8 cellular contexts compared by ENCODE assay signal in the genomic region with DNA sequence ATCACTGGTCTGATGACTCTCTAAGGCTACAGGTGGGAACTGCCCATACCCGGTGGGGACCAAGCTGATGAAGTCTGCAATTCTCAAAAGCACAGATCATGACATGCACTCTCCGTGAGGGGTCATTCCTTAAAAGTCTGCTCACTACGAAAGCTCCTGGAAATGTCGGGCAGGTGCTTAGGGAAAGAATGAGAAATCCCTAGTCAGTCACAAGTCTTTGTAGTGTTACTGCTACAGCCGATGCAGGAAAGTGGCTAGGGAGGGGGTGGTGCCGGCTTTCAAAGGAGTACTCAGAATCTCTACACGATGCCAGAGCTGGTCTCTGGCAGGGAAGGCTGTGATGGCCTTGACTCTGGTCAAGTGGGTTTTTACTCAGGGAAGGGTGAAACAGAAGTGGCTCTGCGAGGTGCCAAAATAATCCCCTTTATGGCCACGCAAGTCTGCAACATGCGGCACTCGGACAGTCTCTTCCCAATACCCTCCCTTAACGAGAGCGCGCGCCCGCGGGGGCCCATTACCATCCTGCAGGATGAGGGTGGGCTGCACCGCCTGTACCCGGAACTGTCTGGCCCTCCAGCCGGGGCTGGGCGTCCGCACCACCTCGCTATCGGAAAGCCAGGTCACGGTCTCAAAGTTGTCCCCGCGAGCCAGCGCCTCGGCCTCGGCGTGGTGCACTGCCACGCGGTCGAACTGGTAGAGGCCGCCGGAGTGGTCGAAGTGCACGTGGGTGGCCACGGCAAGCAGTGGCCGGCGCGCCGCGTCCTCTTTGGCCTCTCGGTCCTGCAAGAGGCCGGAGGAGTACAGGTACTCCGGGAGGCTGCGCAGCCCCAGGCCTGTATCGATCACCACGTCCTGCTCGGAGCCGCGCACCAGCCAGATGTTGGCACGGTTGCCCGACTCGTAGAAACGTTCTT. TPM values are rescaled to one million over a fixed set of nuclear protein-coding genes. Genes with fewer than 3 reads are reported as not detected.
DNase-seq lines count a peak whose midpoint lies in the region; ATAC-seq and TF ChIP-seq lines count a peak whose summit lies in the region.

No MANE protein-coding gene starts in this region.

- H3K4me3 ChIP-seq in thoracic aorta: peak overlapping the region; percentile 81

- H3K36me3 Mint-ChIP-seq in activated T-cell treated with anti-CD3 and anti-CD28 coated beads, Interleukin-2, amount 50 U/mL, for 24 hours (ENCODE audit: low read depth): peaks cover 64% of the 10 kb centered on the region
- peaks cover 1% of the 10 kb centered on the region for H3K36me3 Mint-ChIP-seq in natural killer cell

- H3K4me3 Mint-ChIP-seq in activated T-cell treated with anti-CD3 and anti-CD28 coated beads, Interleukin-2, amount 50 U/mL, for 24 hours: peak overlapping the region; percentile 94
- peak overlapping the region; percentile 98 for H3K4me3 Mint-ChIP-seq in natural killer cell

- H3K27me3 ChIP-seq in thoracic aorta (replicated peaks; ENCODE audit: insufficient read depth): no peaks in the 10 kb centered on the region

- no peaks in the 10 kb centered on the region for H3K36me3 ChIP-seq in thoracic aorta

- peak; percentile 21 for ATAC-seq in HG02938 (IDR thresholded peaks at IDR 0.05; ENCODE audit: unreplicated experiment)
- peak in 2 of 3 donors; percentile 3 to 9 for ATAC-seq in natural killer cell
- no peak for ATAC-seq in thoracic aorta (ENCODE audit: insufficient number of reproducible peaks, low FRiP score, low read depth)

- peak overlapping the region in 1 of 2 donors; percentile 32 for H3K27ac ChIP-seq in thoracic aorta

- no peaks in the 10 kb centered on the region for H3K27me3 Mint-ChIP-seq in activated T-cell treated with anti-CD3 and anti-CD28 coated beads, Interleukin-2, amount 50 U/mL, for 24 hours
- no peaks in the 10 kb centered on the region for H3K27me3 Mint-ChIP-seq in natural killer cell (ENCODE audit: low read depth in 2 of 2)

- no peaks in the 10 kb centered on the region for H3K9me3 ChIP-seq in thoracic aorta

- no peak for TF ChIP-seq CTCF in natural killer cell (IDR thresholded peaks at IDR 0.05)
- no peak for TF ChIP-seq CTCF in thoracic aorta (IDR thresholded peaks at IDR 0.05)

- peaks cover 40% of the 10 kb centered on the region for H3K4me1 Mint-ChIP-seq in activated T-cell treated with anti-CD3 and anti-CD28 coated beads, Interleukin-2, amount 50 U/mL, for 24 hours (ENCODE audit: low read depth)
- H3K4me1 Mint-ChIP-seq in natural killer cell: peaks cover 38 to 45% of the 10 kb centered on the region in 2 donors

- intact Hi-C loops in natural killer cell (cut with micrococcal nuclease): loop anchor here (1.0 kb wide), 2 partner anchors 55 to 64 kb away; partner anchors contain the start of gene CETN3

- H3K9me3 Mint-ChIP-seq in activated T-cell treated with anti-CD3 and anti-CD28 coated beads, Interleukin-2, amount 50 U/mL, for 24 hours: peaks cover 18% of the 10 kb centered on the region
- no peaks in the 10 kb centered on the region for H3K9me3 Mint-ChIP-seq in natural killer cell

- H3K27ac Mint-ChIP-seq in activated T-cell treated with anti-CD3 and anti-CD28 coated beads, Interleukin-2, amount 50 U/mL, for 24 hours: peak overlapping the region; percentile 93
- peak overlapping the region; percentile 87 to 93 for H3K27ac Mint-ChIP-seq in natural killer cell

- peaks cover 4 to 17% of the 10 kb centered on the region in 2 donors for H3K4me1 ChIP-seq in thoracic aorta (ENCODE audit: control insufficient read depth in 1 of 2, low read depth in 2 of 2)

- DNase-seq in stimulated activated naive CD4-positive, alpha-beta T cell (lab: John Stamatoyannopoulos, UW): peak in 5 of 6 experiments; percentile 15 to 36 (median 30)
- DNase-seq in stimulated activated naive CD4-positive, alpha-beta T cell treated with Interleukin-2 at 50 U/mL for 16 hours (lab: John Stamatoyannopoulos, UW): no peak
- DNase-seq in NCI-H526 (lab: John Stamatoyannopoulos, UW) (peak; percentile 9 to 39), fibroblast of peridontal ligament (ENCODE audit: extremely low read depth) (peak; percentile 15), natural killer cell (no peak), thoracic aorta (ENCODE audit: low spot score) (no peak)
- no peak for DNase-seq in activated T-cell treated with anti-CD3 and anti-CD28 coated beads, Interleukin-2, amount 50 U/mL, for 24 hours

RNA-seq across cellular contexts. Expression of gene MBLAC2, which starts 1.0 kb away (rescaled TPM):
- 1 to 10 TPM; 2.9 to 4.8 (median 3.5) TPM for total RNA-seq in natural killer cell
- total RNA-seq in thoracic aorta: 1 to 10 TPM; 3.4 to 4.8 TPM

RNA-seq across cellular contexts. Expression of gene POLR3G, which starts 1.1 kb away (rescaled TPM):
- total RNA-seq in natural killer cell (1 to 10 TPM in 1 of 3 donors, under 1 TPM in 2; 0.40 to 1.4 (median 0.99) TPM), thoracic aorta (under 1 TPM in 1 of 2 donors, not detected in 1; 0.42 TPM)

RNA-seq across cellular contexts. Expression of gene LYSMD3, which starts 55.8 kb away (rescaled TPM):
- total RNA-seq in natural killer cell: 10 to 100 TPM; 15.2 to 27.9 (median 19.5) TPM
- 10 to 100 TPM; 15.0 to 19.3 TPM for total RNA-seq in thoracic aorta

Comparison
In these comparisons a context has a peak if more than half of its experiments do, and no peak if none do; other contexts are left out.
1. DNase-seq: peak in stimulated activated naive CD4-positive, alpha-beta T cell (5 of 6), NCI-H526 (2 of 2) and fibroblast of peridontal ligament (single experiment); none in stimulated activated naive CD4-positive, alpha-beta T cell treated with Interleukin-2 at 50 U/mL for 16 hours (single experiment), activated T-cell treated with anti-CD3 and anti-CD28 coated beads, Interleukin-2, amount 50 U/mL, for 24 hours (single experiment), natural killer cell (single experiment) and thoracic aorta (single experiment).